Comparison of ENCODE assay signal across 9 cellular contexts in genomic region chr12:1662761-1663439, GRCh38. TPM values are rescaled to one million over a fixed set of nuclear protein-coding genes. Genes with fewer than 3 reads are reported as not detected.
DNase-seq lines count a peak whose midpoint lies in the region; ATAC-seq and TF ChIP-seq lines count a peak whose summit lies in the region.
"Had no signal": no experiment of that assay in that cellular context is flagged by ENCODE, and none has a peak within 500 bp of the region (broad histone marks: within the 10 kb centered on the region; RNA-seq: fewer than 3 reads in every experiment).

No MANE protein-coding gene starts in this region.

- H3K36me3 Mint-ChIP-seq in Caco-2 (ENCODE audit: insufficient read depth, unreplicated experiment) = peaks cover 15% of the 10 kb centered on the region

- H3K4me3 Mint-ChIP-seq in Caco-2 (ENCODE audit: unreplicated experiment) = peak overlapping the region; percentile 49

- TF ChIP-seq CTCF in Caco-2 (IDR thresholded peaks at IDR 0.05; ENCODE audit: insufficient read depth in 1 of 2, low read depth in 1 of 2, low read length in 1 of 2, severe bottlenecking in 1 of 2, unreplicated experiment in 1 of 2) (no peak), Panc1 (IDR thresholded peaks at IDR 0.05) (peak; percentile 77), breast epithelium (IDR thresholded peaks at IDR 0.05) (peak; percentile 19 to 47 (median 34)), tibial artery (IDR thresholded peaks at IDR 0.05) (no peak)

- BruUV-seq in Caco-2 (replicated peaks; lab: Mats Ljungman, UMichigan) (no TSS peak), Panc1 (replicated peaks; lab: Mats Ljungman, UMichigan) (no TSS peak)

- intact Hi-C loops in Caco-2 (cut with micrococcal nuclease; ENCODE audit: unreplicated experiment) = no loop called here
- intact Hi-C loops in Panc1 (cut with micrococcal nuclease; ENCODE audit: unreplicated experiment) = loop anchor here (10.0 kb wide), 1 partner anchor 272 kb away; no protein-coding TSS in a partner anchor
- intact Hi-C loops in breast epithelium (cut with DNase I; ENCODE audit: low total_unique reads) = no loop called here
- intact Hi-C loops in tibial artery (cut with DNase I; ENCODE audit: low total_unique reads) = no loop called here

- no peak overlapping the region for H3K4me3 ChIP-seq in Caco-2 (ENCODE audit: low read depth, low read length)
- H3K4me3 ChIP-seq in Panc1 (ENCODE audit: low read depth in 2 of 2, low read length in 2 of 2) = peak overlapping the region; percentile 37 to 51
- H3K4me3 ChIP-seq in breast epithelium = peak overlapping the region in 2 of 3 donors; percentile 29 to 56
- no peak overlapping the region for H3K4me3 ChIP-seq in tibial artery

- CTCF ChIA-PET in Caco-2 (lab: Charles Lee) = no interaction called here
- CTCF ChIA-PET in Panc1 (lab: Charles Lee) = no interaction called here

- H3K27ac ChIP-seq in Panc1 (ENCODE audit: low read length) = no peak overlapping the region
- peak overlapping the region; percentile 33 to 75 for H3K27ac ChIP-seq in breast epithelium
- peak overlapping the region; percentile 54 to 70 for H3K27ac ChIP-seq in tibial artery

- H3K27me3 ChIP-seq in Caco-2 (replicated peaks; ENCODE audit: control insufficient read depth, insufficient read depth, low read length) = no peaks in the 10 kb centered on the region
- H3K27me3 ChIP-seq in Panc1 (ENCODE audit: control insufficient read depth, insufficient read depth, low read length) = no peaks in the 10 kb centered on the region
- H3K27me3 ChIP-seq in breast epithelium = no peaks in the 10 kb centered on the region
- no peaks in the 10 kb centered on the region for H3K27me3 ChIP-seq in tibial artery

- DNase-seq in Caco-2 (no peak), Panc1 (ENCODE audit: low read depth, low spot score) (no peak), breast epithelium (ENCODE audit: low spot score in 2 of 2) (peak in 1 of 2 donors; percentile 52), left lobe of liver (ENCODE audit: low spot score) (peak; percentile 83), tibial artery (peak in 1 of 2 donors; percentile 70), 8988T (no peak), NCI-H2107 treated with DMSO at 0.1 percent for 48 hours (lab: John Stamatoyannopoulos, UW; ENCODE audit: unreplicated experiment) (no peak)

- H3K36me3 ChIP-seq in Caco-2 (ENCODE audit: control insufficient read depth, insufficient read depth, low read length) (no peaks in the 10 kb centered on the region), Panc1 (ENCODE audit: control insufficient read depth, insufficient read depth, low read length) (no peaks in the 10 kb centered on the region), breast epithelium (no peaks in the 10 kb centered on the region), tibial artery (no peaks in the 10 kb centered on the region)
- H3K36me3 ChIP-seq: HAP-1 had no signal

- in situ Hi-C loops in Panc1 (cut with HindIII; ENCODE audit: low pct_unique_long_range_greater_than_20kb, low sequenced_read_pairs) = no loop called here

- no peak for TF ChIP-seq POLR2A in breast epithelium (IDR thresholded peaks at IDR 0.05)

- no peaks in the 10 kb centered on the region for H3K27me3 Mint-ChIP-seq in Caco-2 (ENCODE audit: insufficient read depth, unreplicated experiment)

- H3K4me1 Mint-ChIP-seq in Caco-2 (ENCODE audit: low read depth, unreplicated experiment) = peaks cover 6% of the 10 kb centered on the region

- H3K9me3 ChIP-seq in Caco-2 (no peaks in the 10 kb centered on the region), Panc1 (ENCODE audit: control insufficient read depth, insufficient read depth, low read depth, low read length) (no peaks in the 10 kb centered on the region), breast epithelium (no peaks in the 10 kb centered on the region), tibial artery (no peaks in the 10 kb centered on the region)
- H3K9me3 ChIP-seq: HAP-1 had no signal

- peaks cover 24% of the 10 kb centered on the region for H3K4me1 ChIP-seq in Caco-2
- peaks cover 9% of the 10 kb centered on the region for H3K4me1 ChIP-seq in Panc1 (ENCODE audit: control insufficient read depth, insufficient read depth, low read length)
- no peaks in the 10 kb centered on the region for H3K4me1 ChIP-seq in breast epithelium
- H3K4me1 ChIP-seq in tibial artery = peaks cover 0 to 50% (median 18%) of the 10 kb centered on the region in 4 donors

- H3K27ac Mint-ChIP-seq in Caco-2 (ENCODE audit: unreplicated experiment) = peak overlapping the region; percentile 11

- ATAC-seq in Panc1 (peak; percentile 81), left lobe of liver (peak; percentile 58), HG03565 (IDR thresholded peaks at IDR 0.05; ENCODE audit: unreplicated experiment) (no peak)

- POLR2A ChIA-PET in Caco-2 (lab: Charles Lee) (interaction anchor here (1.4 kb wide), 1 partner anchor 28 kb away, joined by 13 read pairs; the partner anchor contains the start of gene ADIPOR2), Panc1 (lab: Charles Lee) (no interaction called here)

- no peaks in the 10 kb centered on the region for H3K9me3 Mint-ChIP-seq in Caco-2 (ENCODE audit: unreplicated experiment)

RNA-seq across cellular contexts. Expression of gene ADIPOR2, which starts 28.0 kb away (rescaled TPM):
- total RNA-seq in Caco-2 (2022) = 119 and 125 TPM in 2 replicates
- total RNA-seq in Panc1 (2021; ENCODE audit: unreplicated experiment) = 76.0 TPM
- polyA plus RNA-seq in Panc1 (2012; ENCODE audit: insufficient read length) = 44.9 TPM
- total RNA-seq in breast epithelium = 10 to 100 TPM; 44.3 to 58.2 (median 48.8) TPM
- 58.0 TPM for total RNA-seq in left lobe of liver

RNA-seq across cellular contexts. Expression of gene WNT5B, which starts 33.9 kb away (rescaled TPM):
- total RNA-seq in Caco-2 (2022) (6.9 and 8.5 TPM in 2 replicates), Panc1 (2021; ENCODE audit: unreplicated experiment) (36.9 TPM), breast epithelium (10 to 100 TPM in 1 of 3 donors, 1 to 10 TPM in 2; 3.9 to 11.9 (median 4.0) TPM), left lobe of liver (4.2 TPM)
- 34.8 TPM for polyA plus RNA-seq in Panc1 (2012; ENCODE audit: insufficient read length)

Comparison
In these comparisons a context has a peak if more than half of its experiments do, and no peak if none do; other contexts are left out.
1. H3K4me3 ChIP-seq: peak in Panc1 (2 of 2) and breast epithelium (2 of 3); none in Caco-2 (single experiment) and tibial artery (0 of 2).
2. CTCF ChIP-seq: peak in Panc1 (single experiment) and breast epithelium (3 of 3); none in Caco-2 (0 of 2) and tibial artery (0 of 2).